8 cellular contexts compared by ENCODE assay signal in genomic region chr15:26081758-26082068, GRCh38.
DNase-seq lines count a peak whose midpoint lies in the region; ATAC-seq and TF ChIP-seq lines count a peak whose summit lies in the region.

No MANE protein-coding gene starts in this region.

- peak overlapping the region; percentile 99 for H3K27ac Mint-ChIP-seq in activated naive CD4-positive, alpha-beta T cell treated with anti-CD3 and anti-CD28 coated beads, Interleukin-2, amount 50 U/mL, for 72 hours

- no peak for ATAC-seq in activated naive CD4-positive, alpha-beta T cell treated with anti-CD3 and anti-CD28 coated beads, Interleukin-2, amount 50 U/mL, for 72 hours
- peak; percentile 1 for ATAC-seq in left lobe of liver
- ATAC-seq in thoracic aorta (ENCODE audit: insufficient number of reproducible peaks, low FRiP score, low read depth): no peak
- ATAC-seq in HG03457 (IDR thresholded peaks at IDR 0.05; ENCODE audit: unreplicated experiment): no peak

- in situ Hi-C loops in GM13976 (cut with MboI; ENCODE audit: low sequenced_read_pairs, unreplicated experiment): no loop called here

- no peaks in the 10 kb centered on the region for H3K27me3 ChIP-seq in thoracic aorta (replicated peaks; ENCODE audit: insufficient read depth)

- no peaks in the 10 kb centered on the region for H3K9me3 ChIP-seq in thoracic aorta

- peaks cover 5 to 12% of the 10 kb centered on the region in 2 donors for H3K4me1 ChIP-seq in thoracic aorta (ENCODE audit: control insufficient read depth in 1 of 2, low read depth in 2 of 2)

- H3K9me3 Mint-ChIP-seq in activated naive CD4-positive, alpha-beta T cell treated with anti-CD3 and anti-CD28 coated beads, Interleukin-2, amount 50 U/mL, for 72 hours: peaks cover 5 to 9% of the 10 kb centered on the region in 2 donors

- peaks cover 0 to 10% of the 10 kb centered on the region in 2 donors for H3K36me3 Mint-ChIP-seq in activated naive CD4-positive, alpha-beta T cell treated with anti-CD3 and anti-CD28 coated beads, Interleukin-2, amount 50 U/mL, for 72 hours

- TF ChIP-seq CTCF in thoracic aorta (IDR thresholded peaks at IDR 0.05) (no peak), GM13976 (IDR thresholded peaks at IDR 0.05; ENCODE audit: borderline replicate concordance, control extremely low read depth, extremely low read depth, insufficient read depth, missing control alignments) (no peak)

- peak overlapping the region; percentile 48 to 86 for H3K27ac ChIP-seq in thoracic aorta

- H3K4me3 ChIP-seq in thoracic aorta: peak overlapping the region; percentile 98

- H3K36me3 ChIP-seq in thoracic aorta: no peaks in the 10 kb centered on the region

- DNase-seq in activated CD8-positive, alpha-beta memory T cell treated with anti-CD3 and anti-CD28 coated beads, Interleukin-2, amount 50 U/mL, for 4 hours: peak; percentile 18
- DNase-seq in activated CD8-positive, alpha-beta memory T cell treated with anti-CD3 and anti-CD28 coated beads, Interleukin-2, amount 50 U/mL, for 48 hours: no peak
- no peak for DNase-seq in activated naive CD4-positive, alpha-beta T cell treated with anti-CD3 and anti-CD28 coated beads, Interleukin-2, amount 50 U/mL, for 72 hours (ENCODE audit: low spot score in 2 of 2)
- DNase-seq in left lobe of liver (ENCODE audit: low spot score) (no peak), thoracic aorta (ENCODE audit: low spot score) (no peak), Kasumi-1 (lab: John Stamatoyannopoulos, UW) (no peak), GM13976 (ENCODE audit: low spot score) (no peak)
